ENCODE assay signal across 15 cellular contexts in the genomic region with DNA sequence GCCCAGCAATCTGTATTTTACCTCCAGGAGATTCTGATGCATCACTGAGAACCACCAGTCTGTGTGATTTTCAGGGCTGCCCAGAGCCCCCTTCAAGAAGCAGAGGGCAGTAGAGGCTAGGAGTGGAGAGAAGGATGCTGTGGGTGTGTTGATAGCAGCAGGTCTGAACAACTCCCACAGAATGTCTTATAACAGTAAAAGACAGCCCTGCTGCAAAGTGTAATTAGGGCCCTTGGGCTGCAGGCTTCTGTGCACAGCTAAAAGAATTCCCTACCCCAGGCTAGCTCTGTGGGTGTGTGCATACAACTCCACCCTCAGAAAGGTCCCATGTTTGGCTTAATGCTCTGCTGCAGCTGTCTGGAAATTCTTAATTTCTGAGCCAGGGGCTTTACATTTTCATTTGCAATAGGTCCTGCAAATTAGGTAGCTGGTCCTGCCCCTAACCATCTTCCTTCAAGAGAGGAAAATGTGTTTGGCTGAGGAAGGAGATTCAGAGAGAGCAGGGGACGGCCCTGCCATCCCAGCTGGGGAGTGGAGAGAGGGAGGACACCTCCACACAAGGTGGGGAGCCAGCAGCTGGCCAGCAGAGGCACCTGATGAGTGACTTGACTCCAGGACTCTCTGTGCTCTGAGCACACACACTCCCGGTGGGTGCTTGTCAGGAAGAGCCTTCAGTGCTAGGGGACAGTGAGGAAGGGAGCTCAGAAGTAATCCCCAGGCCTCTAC.
A peak's percentile ranks its signal among the peaks of the same experiment; 100 is the strongest.
DNase-seq lines count a peak whose midpoint lies in the region; ATAC-seq lines count a peak whose summit lies in the region.
"Had no signal": no experiment of that assay in that cellular context is flagged by ENCODE, and none has a peak within 500 bp of the region (broad histone marks: within the 10 kb centered on the region; RNA-seq: fewer than 3 reads in every experiment).

No MANE protein-coding gene starts in this region.

- H3K27ac ChIP-seq in BLaER1: no peak overlapping the region
- peak overlapping the region; percentile 78 for H3K27ac ChIP-seq in caudate nucleus (ENCODE audit: low read depth, low read length)
- H3K27ac ChIP-seq: HL-60 had no signal

- ATAC-seq in GM21360 (IDR thresholded peaks at IDR 0.05; ENCODE audit: unreplicated experiment): no peak
- no peak for ATAC-seq in GM21528 (IDR thresholded peaks at IDR 0.05; ENCODE audit: low FRiP score, unreplicated experiment)
- ATAC-seq: T-helper 17 cell had no signal

- peak overlapping the region; percentile 57 for H3K4me2 ChIP-seq in BLaER1

- H3K4me1 ChIP-seq in BLaER1: peaks cover 47% of the 10 kb centered on the region

- no peaks in the 10 kb centered on the region for H3K36me3 ChIP-seq in BLaER1
- H3K36me3 ChIP-seq: ovary had no signal

- in situ Hi-C loops in KBM-7 (cut with MboI; ENCODE audit: low pct_unique_long_range_greater_than_20kb, low sequenced_read_pairs): loop anchor here (10.0 kb wide), 1 partner anchor 276 kb away; no protein-coding TSS in a partner anchor

- no peak overlapping the region for H3K9ac ChIP-seq in BLaER1

- no peaks in the 10 kb centered on the region for H3K27me3 ChIP-seq in BLaER1
- H3K27me3 ChIP-seq: ovary had no signal

- H4K20me1 ChIP-seq in BLaER1: no peaks in the 10 kb centered on the region

- H3K9me3 ChIP-seq in BLaER1: no peaks in the 10 kb centered on the region
- H3K9me3 ChIP-seq: ovary had no signal

- H3K4me3 ChIP-seq in BLaER1: no peak overlapping the region
- H3K4me3 ChIP-seq: ovary had no signal

- DNase-seq in KBM-7 (peak; percentile 42), caudate nucleus (lab: John Stamatoyannopoulos, UW) (peak in 2 of 61 donors; percentile 13 to 29), middle frontal gyrus (ENCODE audit: extremely low spot score, low spot score) (peak; percentile 33), amniotic stem cell (lab: John Stamatoyannopoulos, UW) (no peak)
- DNase-seq in effector CD4-positive, alpha-beta T cell: no peak
- DNase-seq: CD4-positive, alpha-beta memory T cell; kidney; NCI-H1048; stimulated activated CD4-positive, alpha-beta T cell treated with anti-CD3 and anti-CD28 coated beads, Interleukin-4, amount 100 ng/mL, for 24 hours; T-helper 17 cell had no signal

Comparison
In these comparisons a context has a peak if more than half of its experiments do, and no peak if none do; other contexts are left out.
1. DNase-seq: peak in KBM-7 (single experiment) and middle frontal gyrus (single experiment); none in amniotic stem cell (single experiment) and effector CD4-positive, alpha-beta T cell (single experiment).